In the genomic region with DNA sequence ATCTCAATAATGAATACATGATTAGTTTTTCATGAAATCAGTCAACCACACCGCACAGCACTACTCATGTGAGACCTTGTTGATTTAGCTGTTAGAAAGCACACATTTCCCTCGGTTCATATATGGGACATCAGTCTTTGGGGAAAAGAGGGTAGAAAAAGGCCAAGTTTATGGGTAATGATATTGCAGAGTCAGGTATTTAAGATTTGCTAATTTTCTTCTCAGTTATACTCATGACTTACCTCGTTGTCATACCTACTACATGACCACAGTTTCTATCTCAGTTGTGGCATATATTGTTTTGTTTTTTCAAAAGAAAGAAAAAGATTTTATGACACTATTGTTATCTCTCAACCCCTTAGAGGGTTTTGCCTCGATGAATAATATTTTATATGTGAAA, we compare ENCODE assay signal across 19 cellular contexts.
DNase-seq lines count a peak whose midpoint lies in the region; ATAC-seq, FAIRE-seq and TF ChIP-seq lines count a peak whose summit lies in the region.
"Had no signal": no experiment of that assay in that cellular context is flagged by ENCODE, and none has a peak within 500 bp of the region (broad histone marks: within the 10 kb centered on the region; RNA-seq: fewer than 3 reads in every experiment).

No MANE protein-coding gene starts in this region.

- TF ChIP-seq POLR2A in HepG2 (IDR thresholded peaks at IDR 0.05; ENCODE audit: insufficient read depth in 1 of 2, low read depth in 2 of 2, low read length in 2 of 2) (no peak), right lobe of liver (IDR thresholded peaks at IDR 0.05) (no peak)

- no peak for TF ChIP-seq EP300 in HepG2 (IDR thresholded peaks at IDR 0.05; ENCODE audit: low read depth in 2 of 2, low read length in 2 of 2)
- no peak for TF ChIP-seq EP300 in HepG2 (CRISPR knock-in tag; IDR thresholded peaks at IDR 0.05; ENCODE audit: borderline replicate concordance)

- ATAC-seq in HepG2 (no peak), right lobe of liver (no peak), GM19351 (IDR thresholded peaks at IDR 0.05; ENCODE audit: unreplicated experiment) (peak; percentile 42)
- ATAC-seq: GM12878, GM23338, HCT116 had no signal

- intact Hi-C loops in HepG2 (cut with micrococcal nuclease; ENCODE audit: unreplicated experiment) (no loop called here), right lobe of liver (cut with DNase I) (no loop called here)

- no peaks in the 10 kb centered on the region for H4K20me1 ChIP-seq in HepG2 (ENCODE audit: insufficient read depth, low read length)

- CTCF ChIA-PET in HepG2 (lab: Yijun Ruan, JAX; ENCODE audit: low intra/inter-chr PET ratio, low total read pairs), result no interaction called here

- no peak for FAIRE-seq in HepG2 (lab: Jason Lieb, UNC)
- FAIRE-seq: GM12878, GM19239 had no signal

- H3K79me2 ChIP-seq in HepG2 (ENCODE audit: insufficient read depth, low read length), result no peaks in the 10 kb centered on the region

- H3K36me3 ChIP-seq in HepG2 (replicated peaks in 1 of 2; ENCODE audit: control insufficient read depth in 1 of 2, insufficient read depth in 2 of 2, low read length in 2 of 2) (no peaks in the 10 kb centered on the region), right lobe of liver (no peaks in the 10 kb centered on the region)

- in situ Hi-C loops in HepG2 (cut with HindIII; ENCODE audit: extremely low pct_ligation_motif_present, low pct_unique_long_range_greater_than_20kb), result no loop called here

- WGBS in HepG2 (ENCODE audit: low lambda C conversion rate), result 18% methylated on average over 4 of the region's 4 CpGs
- WGBS in right lobe of liver (ENCODE audit: insufficient coverage, low coverage, low lambda C conversion rate, missing lambda C conversion rate), result 68% methylated on average over 4 of the region's 4 CpGs

- no peak for TF ChIP-seq RAD21 in HepG2 (CRISPR knock-in tag; IDR thresholded peaks at IDR 0.05)

- H3K9ac ChIP-seq in HepG2 (ENCODE audit: insufficient read depth, low read depth, low read length), result no peak overlapping the region

- no TSS peak for BruUV-seq in HepG2 (replicated peaks; lab: Mats Ljungman, UMichigan)

- peaks cover 8% of the 10 kb centered on the region for H3K4me1 ChIP-seq in HepG2 (ENCODE audit: insufficient read depth, low read length)
- H3K4me1 ChIP-seq in right lobe of liver, result peaks cover 0 to 17% (median 4%) of the 10 kb centered on the region in 4 donors

- no peaks in the 10 kb centered on the region for H3K9me3 ChIP-seq in HepG2 (ENCODE audit: low read length)
- no peaks in the 10 kb centered on the region for H3K9me3 ChIP-seq in right lobe of liver

- POLR2A ChIA-PET in HepG2 (lab: Yijun Ruan, JAX), result no interaction called here

- no peak overlapping the region for H2AFZ ChIP-seq in HepG2 (ENCODE audit: low read length)
- H2AFZ ChIP-seq: GM23338 had no signal

- H3K4me3 ChIP-seq in HepG2 (replicated peaks in 1 of 3; ENCODE audit: insufficient read depth in 1 of 3, low read depth in 2 of 3, low read length in 3 of 3) (no peak overlapping the region), right lobe of liver (no peak overlapping the region)
- H3K4me3 ChIP-seq: GM12878, GM23338 had no signal

- no peak overlapping the region for H3K27ac ChIP-seq in HepG2 (ENCODE audit: extremely low read length, insufficient read depth, low read length)
- no peak overlapping the region for H3K27ac ChIP-seq in right lobe of liver

- no peak overlapping the region for H3K4me2 ChIP-seq in HepG2 (ENCODE audit: low read depth, low read length)
- H3K4me2 ChIP-seq: GM23338 had no signal

- TF ChIP-seq CTCF in HepG2 (CRISPR knock-in tag; IDR thresholded peaks at IDR 0.05) (no peak), right lobe of liver (IDR thresholded peaks at IDR 0.05) (no peak)

- H3K27me3 ChIP-seq in HepG2 (ENCODE audit: control insufficient read depth in 1 of 2, insufficient read depth in 2 of 2, low read length in 2 of 2) (no peaks in the 10 kb centered on the region; a peak in 1 of 5 replicates), right lobe of liver (no peaks in the 10 kb centered on the region)

- DNase-seq in HepG2 (ENCODE audit: low spot score) (no peak), right lobe of liver (no peak), NCI-H526 (lab: John Stamatoyannopoulos, UW) (peak; percentile 22 to 28), NCI-H345 (lab: John Stamatoyannopoulos, UW) (no peak), HK-2 (ENCODE audit: unreplicated experiment) (no peak), NCI-H146 (lab: John Stamatoyannopoulos, UW) (no peak)
- DNase-seq: C1 segment of cervical spinal cord; Calu3; CD4-positive, alpha-beta memory T cell; COR-L47; DMS79; EL; GDM1; H9 had no signal

TF ChIP-seq in HepG2, 621 proteins besides CTCF, POLR2A, EP300 and RAD21:
- TF ChIP-seq MAFF (IDR thresholded peaks at IDR 0.05; ENCODE audit: low read depth, low read length) (0 out of 2 replicates have a peak, but pooled peaks have one; percentile 17), MAFK (conservative IDR thresholded peaks at IDR 0.05 in 1 of 2, IDR thresholded peaks at IDR 0.05 in 1 of 2; ENCODE audit: low read length in 2 of 2) (peak in 1 of 2 experiments; percentile 53; a peak in 3 of 4 replicates), DRAP1 (CRISPR knock-in tag; IDR thresholded peaks at IDR 0.05) (no peak), GPN1 (CRISPR knock-in tag; IDR thresholded peaks at IDR 0.05; ENCODE audit: borderline replicate concordance) (no peak), ZBTB43 (CRISPR knock-in tag; conservative IDR thresholded peaks at IDR 0.05) (no peak)
- TF ChIP-seq, protein P1, sequence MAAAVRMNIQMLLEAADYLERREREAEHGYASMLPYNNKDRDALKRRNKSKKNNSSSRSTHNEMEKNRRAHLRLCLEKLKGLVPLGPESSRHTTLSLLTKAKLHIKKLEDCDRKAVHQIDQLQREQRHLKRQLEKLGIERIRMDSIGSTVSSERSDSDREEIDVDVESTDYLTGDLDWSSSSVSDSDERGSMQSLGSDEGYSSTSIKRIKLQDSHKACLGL (CRISPR knock-in tag; IDR thresholded peaks at IDR 0.05), result no peak

Comparison
In these comparisons a context has a peak if more than half of its experiments do, and no peak if none do; other contexts are left out.
1. DNase-seq: peak in NCI-H526 (2 of 2); none in HepG2 (single experiment), right lobe of liver (0 of 3), NCI-H345 (single experiment), HK-2 (single experiment) and NCI-H146 (single experiment).